18 cellular contexts compared by ENCODE assay signal in the genomic region with DNA sequence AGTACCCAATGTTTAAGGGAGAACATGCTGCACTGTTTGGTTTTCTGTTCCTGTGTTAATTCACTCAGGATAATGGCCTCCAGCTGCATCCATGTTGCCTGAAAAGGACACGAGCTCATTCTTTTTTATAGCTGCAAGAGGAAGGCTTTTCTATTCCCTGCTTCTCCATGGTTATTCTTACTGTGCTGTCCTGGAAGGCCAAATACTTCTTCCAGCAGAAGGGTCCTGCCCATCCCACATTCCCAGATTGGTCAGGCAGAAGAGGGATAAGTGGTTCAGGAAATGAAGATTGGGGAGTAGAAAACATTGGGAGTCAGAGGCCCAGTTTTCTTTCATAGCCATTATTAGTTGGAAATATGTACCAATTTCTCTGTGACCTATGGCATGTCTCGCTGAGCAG.
A peak's percentile ranks its signal among the peaks of the same experiment; 100 is the strongest.
DNase-seq lines count a peak whose midpoint lies in the region; ATAC-seq and TF ChIP-seq lines count a peak whose summit lies in the region.
"Had no signal": no experiment of that assay in that cellular context is flagged by ENCODE, and none has a peak within 500 bp of the region (broad histone marks: within the 10 kb centered on the region; RNA-seq: fewer than 3 reads in every experiment).

No MANE protein-coding gene starts in this region.

- H3K36me3 Mint-ChIP-seq in Caco-2 (ENCODE audit: insufficient read depth, unreplicated experiment) (peaks cover 39% of the 10 kb centered on the region), chondrocyte (ENCODE audit: low read depth) (peaks cover 5% of the 10 kb centered on the region)
- H3K36me3 Mint-ChIP-seq in stimulated activated naive B cell treated with anti-CD40 and anti-IgM and Interleukin-4, amounts not matched to agents 10 μg/mL and 1 μg/mL and 100 μg/mL, for 72 hours = peaks cover 21 to 36% of the 10 kb centered on the region in 2 donors

- no peak for TF ChIP-seq CTCF in Caco-2 (IDR thresholded peaks at IDR 0.05; ENCODE audit: insufficient read depth in 1 of 2, low read depth in 1 of 2, low read length in 1 of 2, severe bottlenecking in 1 of 2, unreplicated experiment in 1 of 2)
- no peak for TF ChIP-seq CTCF in chondrocyte (IDR thresholded peaks at IDR 0.05)
- no peak for TF ChIP-seq CTCF in lung (IDR thresholded peaks at IDR 0.05; ENCODE audit: control extremely low read depth, extremely low read depth)
- TF ChIP-seq CTCF in WERI-Rb-1 (IDR thresholded peaks at IDR 0.05; ENCODE audit: low read depth, low read length) = no peak

- H3K4me1 ChIP-seq in Caco-2 (peaks cover 74% of the 10 kb centered on the region), lung (ENCODE audit: control insufficient read depth in 2 of 2, insufficient read depth in 2 of 2, low read length in 2 of 2) (peaks cover 24 to 48% of the 10 kb centered on the region in 2 donors)
- H3K4me1 ChIP-seq: parathyroid adenoma had no signal

- CTCF ChIA-PET in Caco-2 (lab: Charles Lee) = interaction anchor here (0.8 kb wide), 1 partner anchor 17 kb away, joined by 3 read pairs; no protein-coding TSS in a partner anchor

- H3K36me3 ChIP-seq in Caco-2 (ENCODE audit: control insufficient read depth, insufficient read depth, low read length) = peaks cover 2% of the 10 kb centered on the region
- H3K36me3 ChIP-seq in lung (ENCODE audit: control insufficient read depth in 2 of 2, insufficient read depth in 2 of 2, low read length in 2 of 2) = no peaks in the 10 kb centered on the region
- H3K36me3 ChIP-seq in WERI-Rb-1 = peaks cover 20% of the 10 kb centered on the region

- TSS peak; percentile 76 for BruUV-seq in Caco-2 (replicated peaks; lab: Mats Ljungman, UMichigan)

- POLR2A ChIA-PET in Caco-2 (lab: Charles Lee) = interaction anchor here (0.6 kb wide), 1 partner anchor 213 kb away, joined by 3 read pairs; no protein-coding TSS in a partner anchor

- 40 to 77% methylated on average over 2 of the region's 2 CpGs for WGBS in lung, 2 donors

- no peaks in the 10 kb centered on the region for H3K27me3 Mint-ChIP-seq in Caco-2 (ENCODE audit: insufficient read depth, unreplicated experiment)
- no peaks in the 10 kb centered on the region for H3K27me3 Mint-ChIP-seq in chondrocyte (ENCODE audit: low read depth)
- no peaks in the 10 kb centered on the region for H3K27me3 Mint-ChIP-seq in stimulated activated naive B cell treated with anti-CD40 and anti-IgM and Interleukin-4, amounts not matched to agents 10 μg/mL and 1 μg/mL and 100 μg/mL, for 72 hours
- H3K27me3 Mint-ChIP-seq: activated CD8-positive, alpha-beta T cell treated with anti-CD3 and anti-CD28 coated beads for 36 hours had no signal

- peak overlapping the region; percentile 63 for H3K4me3 Mint-ChIP-seq in Caco-2 (ENCODE audit: unreplicated experiment)
- H3K4me3 Mint-ChIP-seq in chondrocyte (ENCODE audit: unreplicated experiment) = peak overlapping the region; percentile 78
- H3K4me3 Mint-ChIP-seq in stimulated activated naive B cell treated with anti-CD40 and anti-IgM and Interleukin-4, amounts not matched to agents 10 μg/mL and 1 μg/mL and 100 μg/mL, for 72 hours = no peak overlapping the region
- H3K4me3 Mint-ChIP-seq: activated CD8-positive, alpha-beta T cell treated with anti-CD3 and anti-CD28 coated beads for 36 hours; HFFc6 had no signal

- H3K9me3 ChIP-seq in Caco-2 = no peaks in the 10 kb centered on the region
- no peaks in the 10 kb centered on the region for H3K9me3 ChIP-seq in lung (ENCODE audit: control insufficient read depth in 2 of 2, insufficient read depth in 1 of 2, low read length in 1 of 2)
- H3K9me3 ChIP-seq in WERI-Rb-1 (ENCODE audit: severe bottlenecking) = no peaks in the 10 kb centered on the region

- peaks cover 61% of the 10 kb centered on the region for H3K4me1 Mint-ChIP-seq in Caco-2 (ENCODE audit: low read depth, unreplicated experiment)
- H3K4me1 Mint-ChIP-seq in chondrocyte (ENCODE audit: low read depth) = peaks cover 66% of the 10 kb centered on the region
- no peaks in the 10 kb centered on the region for H3K4me1 Mint-ChIP-seq in stimulated activated naive B cell treated with anti-CD40 and anti-IgM and Interleukin-4, amounts not matched to agents 10 μg/mL and 1 μg/mL and 100 μg/mL, for 72 hours

- H3K27ac Mint-ChIP-seq in Caco-2 (ENCODE audit: unreplicated experiment) = peak overlapping the region; percentile 91
- H3K27ac Mint-ChIP-seq in chondrocyte (ENCODE audit: unreplicated experiment) = peak overlapping the region; percentile 86
- peak overlapping the region; percentile 63 for H3K27ac Mint-ChIP-seq in stimulated activated naive B cell treated with anti-CD40 and anti-IgM and Interleukin-4, amounts not matched to agents 10 μg/mL and 1 μg/mL and 100 μg/mL, for 72 hours
- H3K27ac Mint-ChIP-seq: activated CD8-positive, alpha-beta T cell treated with anti-CD3 and anti-CD28 coated beads for 36 hours; HFFc6 had no signal

- no peak for DNase-seq in Caco-2
- no peak for DNase-seq in chondrocyte (ENCODE audit: low spot score)
- DNase-seq in lung (ENCODE audit: low spot score) = no peak
- no peak for DNase-seq in stimulated activated naive B cell treated with anti-CD40 and anti-IgM and Interleukin-4, amounts not matched to agents 10 μg/mL and 1 μg/mL and 100 μg/mL, for 72 hours
- DNase-seq in inferior parietal cortex (ENCODE audit: extremely low spot score) = no peak
- no peak for DNase-seq in WERI-Rb-1
- DNase-seq in NCI-H1105 treated with DMSO at 0.1 percent for 48 hours (lab: John Stamatoyannopoulos, UW) = no peak
- DNase-seq: activated CD8-positive, alpha-beta T cell treated with anti-CD3 and anti-CD28 coated beads for 36 hours; amygdala; Calu3; GF-D8; HFFc6; KBM-7; NCI-H1092 treated with DMSO at 0.1 percent for 48 hours; NCI-H226; stimulated activated CD4-positive, alpha-beta T cell treated with anti-CD3 and anti-CD28 coated beads, Interleukin-15, amount 100 ng/mL, for 24 hours had no signal

- H3K4me3 ChIP-seq in Caco-2 (ENCODE audit: low read depth, low read length) (no peak overlapping the region), lung (no peak overlapping the region), WERI-Rb-1 (ENCODE audit: low read depth, low read length) (no peak overlapping the region)

- H3K9me3 Mint-ChIP-seq in Caco-2 (ENCODE audit: unreplicated experiment) (no peaks in the 10 kb centered on the region), chondrocyte (ENCODE audit: low read depth) (no peaks in the 10 kb centered on the region)
- no peaks in the 10 kb centered on the region for H3K9me3 Mint-ChIP-seq in stimulated activated naive B cell treated with anti-CD40 and anti-IgM and Interleukin-4, amounts not matched to agents 10 μg/mL and 1 μg/mL and 100 μg/mL, for 72 hours
- H3K9me3 Mint-ChIP-seq: activated CD8-positive, alpha-beta T cell treated with anti-CD3 and anti-CD28 coated beads for 36 hours; HFFc6 had no signal

- H3K27me3 ChIP-seq in Caco-2 (replicated peaks; ENCODE audit: control insufficient read depth, insufficient read depth, low read length) (no peaks in the 10 kb centered on the region), lung (ENCODE audit: control insufficient read depth, insufficient read depth) (no peaks in the 10 kb centered on the region), WERI-Rb-1 (ENCODE audit: insufficient read depth, low read depth, severe bottlenecking) (no peaks in the 10 kb centered on the region)

- ATAC-seq in lung (ENCODE audit: insufficient read depth, low FRiP score) (no peak), HG02798 (IDR thresholded peaks at IDR 0.05; ENCODE audit: poor library complexity, unreplicated experiment) (no peak)
- no peak for ATAC-seq in stimulated activated naive B cell treated with anti-CD40 and anti-IgM and Interleukin-4, amounts not matched to agents 10 μg/mL and 1 μg/mL and 100 μg/mL, for 72 hours (replicated peaks)
- ATAC-seq: activated CD8-positive, alpha-beta T cell treated with anti-CD3 and anti-CD28 coated beads for 36 hours had no signal

- H3K27ac ChIP-seq in lung (ENCODE audit: low read depth in 1 of 2, low read length in 1 of 2) = peak overlapping the region; percentile 78
- H3K27ac ChIP-seq in WERI-Rb-1 = no peak overlapping the region

- intact Hi-C loops in Caco-2 (cut with micrococcal nuclease; ENCODE audit: unreplicated experiment) = loop anchor here (2.0 kb wide), 1 partner anchor 32 kb away; no protein-coding TSS in a partner anchor

Comparison
In these comparisons a context has a peak if more than half of its experiments do, and no peak if none do; other contexts are left out.
1. H3K4me3 Mint-ChIP-seq: peak in Caco-2 (single experiment) and chondrocyte (single experiment); none in stimulated activated naive B cell treated with anti-CD40 and anti-IgM and Interleukin-4, amounts not matched to agents 10 μg/mL and 1 μg/mL and 100 μg/mL, for 72 hours (0 of 2).
2. Peak in every context shown above with its lines, with median percentiles within 50 percentile points of each other: H3K27ac Mint-ChIP-seq.